In the genomic region with DNA sequence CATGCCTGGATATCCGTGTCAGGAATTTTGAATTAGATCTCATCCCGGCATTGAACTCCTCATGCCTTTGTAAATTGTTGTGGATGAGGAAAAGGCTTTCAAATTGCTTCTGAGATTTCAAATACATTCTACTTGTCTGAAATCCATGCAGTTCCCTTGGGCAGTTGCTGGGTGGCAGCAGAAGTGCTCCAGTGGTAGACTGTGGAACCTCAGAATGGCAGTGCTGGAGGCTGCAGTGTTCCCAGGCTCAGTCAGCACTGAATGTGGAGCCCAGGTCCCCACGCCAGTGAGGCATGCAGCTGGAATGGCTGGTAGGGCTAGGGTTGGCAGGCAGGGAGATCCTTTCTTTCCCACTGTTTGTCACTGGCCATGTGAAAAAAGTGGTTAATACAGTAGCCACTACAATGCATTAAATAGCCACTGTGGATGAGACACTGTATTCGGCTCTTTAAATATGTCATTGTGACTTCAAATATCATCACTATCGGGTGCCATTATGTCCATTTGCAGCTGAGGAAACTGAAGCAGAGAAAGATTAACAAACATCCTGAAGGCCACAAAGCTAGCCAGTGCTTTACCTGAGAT, we compare ENCODE assay signal across 7 cellular contexts.
A peak's percentile ranks its signal among the peaks of the same experiment; 100 is the strongest.
DNase-seq lines count a peak whose midpoint lies in the region; TF ChIP-seq lines count a peak whose summit lies in the region.

No MANE protein-coding gene starts in this region.

- H3K4me1 ChIP-seq in liver (ENCODE audit: control insufficient read depth in 4 of 4, insufficient read depth in 4 of 4, low read length in 3 of 4) (no peaks in the 10 kb centered on the region), thyroid gland (peaks cover 0 to 5% of the 10 kb centered on the region in 2 donors)

- H3K27ac ChIP-seq in liver (ENCODE audit: low read depth in 1 of 2, low read length in 2 of 2) (no peak overlapping the region), thyroid gland (no peak overlapping the region)

- H3K9ac ChIP-seq in liver (ENCODE audit: low read depth in 1 of 2, low read length in 2 of 2): no peak overlapping the region

- H3K27me3 ChIP-seq in liver (ENCODE audit: control insufficient read depth in 4 of 4, insufficient read depth in 4 of 4, low read length in 3 of 4): no peaks in the 10 kb centered on the region
- no peaks in the 10 kb centered on the region for H3K27me3 ChIP-seq in thyroid gland

- TF ChIP-seq RAD21 in liver (IDR thresholded peaks at IDR 0.05): peak; percentile 63 to 72

- H3K9me3 ChIP-seq in liver (ENCODE audit: control insufficient read depth in 4 of 4, low read length in 3 of 4) (no peaks in the 10 kb centered on the region), thyroid gland (no peaks in the 10 kb centered on the region)

- 85% methylated on average over 5 of the region's 5 CpGs for WGBS in liver
- 63 to 64% methylated on average over 5 of the region's 5 CpGs for WGBS in thyroid gland, 2 donors

- TF ChIP-seq POLR2A in thyroid gland (IDR thresholded peaks at IDR 0.05): no peak

- intact Hi-C loops in thyroid gland (cut with DNase I): no loop called here

- H3K36me3 ChIP-seq in liver (ENCODE audit: control insufficient read depth in 4 of 4, insufficient read depth in 3 of 4, low read depth in 1 of 4, low read length in 3 of 4) (no peaks in the 10 kb centered on the region), thyroid gland (no peaks in the 10 kb centered on the region)

- peak; percentile 44 for DNase-seq in HFF-Myc (ENCODE audit: extremely low read depth, low read depth)
- peak; percentile 30 for DNase-seq in NCI-H1417 treated with DMSO at 0.1 percent for 48 hours (lab: John Stamatoyannopoulos, UW)
- DNase-seq in SKM-1 (lab: John Stamatoyannopoulos, UW; ENCODE audit: unreplicated experiment): peak; percentile 58
- DNase-seq in cerebellar cortex (ENCODE audit: low spot score): peak; percentile 56
- DNase-seq in thyroid gland: peak; percentile 76 to 78

- peak; percentile 81 for TF ChIP-seq CTCF in GM12873 (IDR thresholded peaks at IDR 0.05; ENCODE audit: insufficient read depth, low read depth, low read length, missing control alignments)
- TF ChIP-seq CTCF in HFF-Myc (IDR thresholded peaks at IDR 0.05; ENCODE audit: low read depth, low read length, missing control alignments): peak; percentile 55
- TF ChIP-seq CTCF in liver (IDR thresholded peaks at IDR 0.05; ENCODE audit: low read depth, low read length, missing input control): peak; percentile 40
- peak; percentile 33 to 88 (median 82) for TF ChIP-seq CTCF in thyroid gland (IDR thresholded peaks at IDR 0.05)

- H3K4me3 ChIP-seq in HFF-Myc (replicated peaks; ENCODE audit: low read depth, low read length) (no peak overlapping the region), liver (ENCODE audit: low read depth in 1 of 3, low read length in 3 of 3) (no peak overlapping the region), thyroid gland (replicated peaks in 1 of 3) (no peak overlapping the region)

TF ChIP-seq in liver, 16 proteins besides CTCF, POLR2A, EP300 and RAD21:
- TF ChIP-seq YY1 (IDR thresholded peaks at IDR 0.05) (no peak), TAF1 (conservative IDR thresholded peaks at IDR 0.05) (no peak), HNF4A (conservative IDR thresholded peaks at IDR 0.05) (no peak), GABPA (IDR thresholded peaks at IDR 0.05 in 1 of 2, conservative IDR thresholded peaks at IDR 0.05 in 1 of 2) (no peak), EGR1 (IDR thresholded peaks at IDR 0.05; ENCODE audit: low read depth in 2 of 2) (no peak), SP1 (IDR thresholded peaks at IDR 0.05) (no peak), REST (IDR thresholded peaks at IDR 0.05) (no peak), FOXA1 (IDR thresholded peaks at IDR 0.05) (no peak), FOXA2 (IDR thresholded peaks at IDR 0.05) (no peak), ZBTB33 (IDR thresholded peaks at IDR 0.05) (no peak), NR2F2 (IDR thresholded peaks at IDR 0.05) (no peak), JUND (IDR thresholded peaks at IDR 0.05) (no peak), HNF4G (IDR thresholded peaks at IDR 0.05) (no peak), MAX (IDR thresholded peaks at IDR 0.05) (no peak), RXRA (IDR thresholded peaks at IDR 0.05) (no peak)
- TF ChIP-seq, protein P1, sequence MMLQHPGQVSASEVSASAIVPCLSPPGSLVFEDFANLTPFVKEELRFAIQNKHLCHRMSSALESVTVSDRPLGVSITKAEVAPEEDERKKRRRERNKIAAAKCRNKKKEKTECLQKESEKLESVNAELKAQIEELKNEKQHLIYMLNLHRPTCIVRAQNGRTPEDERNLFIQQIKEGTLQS (IDR thresholded peaks at IDR 0.05): no peak
